ENCODE assay signal across 25 cellular contexts in the genomic region with DNA sequence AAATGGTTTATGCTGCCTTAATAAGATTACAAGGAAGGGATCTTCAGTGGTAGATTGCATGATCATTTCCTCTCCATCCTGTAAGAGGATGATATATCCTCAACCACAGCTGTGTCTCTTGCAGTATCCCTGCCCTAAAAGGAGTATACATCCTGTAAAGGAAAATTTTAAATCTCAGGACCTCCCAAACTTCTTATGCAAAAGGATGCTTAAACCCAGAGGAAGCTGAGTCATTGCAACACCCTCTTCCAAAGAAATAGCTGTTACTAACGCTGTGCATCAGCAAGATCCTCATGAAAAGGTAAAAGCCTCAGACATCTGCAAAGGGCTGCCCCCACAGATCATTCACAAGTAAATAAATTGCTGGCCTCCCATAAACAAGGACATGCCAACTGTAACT.
DNase-seq lines count a peak whose midpoint lies in the region; ATAC-seq and TF ChIP-seq lines count a peak whose summit lies in the region.
"Had no signal": no experiment of that assay in that cellular context is flagged by ENCODE, and none has a peak within 500 bp of the region (broad histone marks: within the 10 kb centered on the region; RNA-seq: fewer than 3 reads in every experiment).

No MANE protein-coding gene starts in this region.

- no peak overlapping the region for H3K4me3 Mint-ChIP-seq in natural killer cell treated with Interleukin-12 subunit alpha and Interleukin-12 subunit beta and Interleukin-15 and Interleukin-18, amount 100 ng/mL, for 72 hours
- H3K4me3 Mint-ChIP-seq: CD8-positive, alpha-beta T cell; IgD-negative memory B cell had no signal

- no peaks in the 10 kb centered on the region for H3K27me3 Mint-ChIP-seq in natural killer cell treated with Interleukin-12 subunit alpha and Interleukin-12 subunit beta and Interleukin-15 and Interleukin-18, amount 100 ng/mL, for 72 hours
- H3K27me3 Mint-ChIP-seq: IgD-negative memory B cell had no signal

- no peak overlapping the region for H3K27ac ChIP-seq in RWPE1
- H3K27ac ChIP-seq: SJSA1 had no signal

- POLR2A ChIA-PET in RWPE1 (lab: Yijun Ruan, JAX; ENCODE audit: low non-redundant PET): no interaction called here

- no peaks in the 10 kb centered on the region for H3K36me3 Mint-ChIP-seq in natural killer cell treated with Interleukin-12 subunit alpha and Interleukin-12 subunit beta and Interleukin-15 and Interleukin-18, amount 100 ng/mL, for 72 hours
- H3K36me3 Mint-ChIP-seq: CD8-positive, alpha-beta T cell; IgD-negative memory B cell had no signal

- DNase-seq in EH (ENCODE audit: low read depth): peak; percentile 66
- DNase-seq in HT1080 (ENCODE audit: low read depth): peak; percentile 76
- DNase-seq in fibroblast of mammary gland (ENCODE audit: low read depth): peak; percentile 4
- DNase-seq in middle frontal gyrus (ENCODE audit: extremely low spot score, low spot score): peak; percentile 24
- DNase-seq in RWPE1 (ENCODE audit: low spot score): no peak
- no peak for DNase-seq in natural killer cell treated with Interleukin-12 subunit alpha and Interleukin-12 subunit beta and Interleukin-15 and Interleukin-18, amount 100 ng/mL, for 72 hours (ENCODE audit: low spot score)
- DNase-seq in stimulated activated CD4-positive, alpha-beta T cell treated with anti-CD3 and anti-CD28 coated beads, Interleukin-2, amount 100 ng/mL, for 48 hours: no peak
- DNase-seq: C1 segment of cervical spinal cord; CD8-positive, alpha-beta T cell; DND-41; GDM1; H7; MV-4-11; NCI-H1105 treated with DMSO at 0.1 percent for 48 hours; NCI-H1694; NCI-H2081; NCI-H2171; NCI-H345; NCI-H524; NCI-H774; OCI-M1 had no signal

- no peak for TF ChIP-seq CTCF in fibroblast of mammary gland (conservative IDR thresholded peaks at IDR 0.05; ENCODE audit: control insufficient read depth, insufficient read depth, low read depth, low read length)
- TF ChIP-seq CTCF in RWPE1 (conservative IDR thresholded peaks at IDR 0.05; ENCODE audit: low read depth): no peak

- H3K4me3 ChIP-seq in fibroblast of mammary gland (ENCODE audit: control insufficient read depth, low read depth, low read length): no peak overlapping the region
- H3K4me3 ChIP-seq: SJSA1 had no signal

- no peaks in the 10 kb centered on the region for H3K4me1 Mint-ChIP-seq in natural killer cell treated with Interleukin-12 subunit alpha and Interleukin-12 subunit beta and Interleukin-15 and Interleukin-18, amount 100 ng/mL, for 72 hours (ENCODE audit: low read depth in 2 of 2)
- H3K4me1 Mint-ChIP-seq: IgD-negative memory B cell had no signal

- no peak for ATAC-seq in natural killer cell treated with Interleukin-12 subunit alpha and Interleukin-12 subunit beta and Interleukin-15 and Interleukin-18, amount 100 ng/mL, for 72 hours
- no peak for ATAC-seq in GM19467 (IDR thresholded peaks at IDR 0.05; ENCODE audit: unreplicated experiment)
- ATAC-seq: CD8-positive, alpha-beta T cell; Right ventricle myocardium inferior had no signal

- H3K9me3 Mint-ChIP-seq in natural killer cell treated with Interleukin-12 subunit alpha and Interleukin-12 subunit beta and Interleukin-15 and Interleukin-18, amount 100 ng/mL, for 72 hours: peaks cover 11% of the 10 kb centered on the region
- H3K9me3 Mint-ChIP-seq: CD8-positive, alpha-beta T cell had no signal

- CTCF ChIA-PET in RWPE1 (lab: Yijun Ruan, JAX): no interaction called here

- H3K27ac Mint-ChIP-seq in natural killer cell treated with Interleukin-12 subunit alpha and Interleukin-12 subunit beta and Interleukin-15 and Interleukin-18, amount 100 ng/mL, for 72 hours: no peak overlapping the region
- H3K27ac Mint-ChIP-seq: CD8-positive, alpha-beta T cell had no signal

Comparison
In these comparisons a context has a peak if more than half of its experiments do, and no peak if none do; other contexts are left out.
1. DNase-seq: peak in EH (single experiment), HT1080 (single experiment), fibroblast of mammary gland (single experiment) and middle frontal gyrus (single experiment); none in RWPE1 (single experiment), natural killer cell treated with Interleukin-12 subunit alpha and Interleukin-12 subunit beta and Interleukin-15 and Interleukin-18, amount 100 ng/mL, for 72 hours (single experiment) and stimulated activated CD4-positive, alpha-beta T cell treated with anti-CD3 and anti-CD28 coated beads, Interleukin-2, amount 100 ng/mL, for 48 hours (0 of 2).